1 cellular context compared by ENCODE assay signal in genomic region chr10:132093236-132093635, GRCh38. TPM values are rescaled to one million over a fixed set of nuclear protein-coding genes. Genes with fewer than 3 reads are reported as not detected.
"Had no signal": no experiment of that assay in that cellular context is flagged by ENCODE, and none has a peak within 500 bp of the region (broad histone marks: within the 10 kb centered on the region; RNA-seq: fewer than 3 reads in every experiment).

No MANE protein-coding gene starts in this region.

RNA-seq across cellular contexts. Expression of gene JAKMIP3, which starts 27.5 kb away (rescaled TPM):
- total RNA-seq: smooth muscle cell had no signal
